In the genomic region with DNA sequence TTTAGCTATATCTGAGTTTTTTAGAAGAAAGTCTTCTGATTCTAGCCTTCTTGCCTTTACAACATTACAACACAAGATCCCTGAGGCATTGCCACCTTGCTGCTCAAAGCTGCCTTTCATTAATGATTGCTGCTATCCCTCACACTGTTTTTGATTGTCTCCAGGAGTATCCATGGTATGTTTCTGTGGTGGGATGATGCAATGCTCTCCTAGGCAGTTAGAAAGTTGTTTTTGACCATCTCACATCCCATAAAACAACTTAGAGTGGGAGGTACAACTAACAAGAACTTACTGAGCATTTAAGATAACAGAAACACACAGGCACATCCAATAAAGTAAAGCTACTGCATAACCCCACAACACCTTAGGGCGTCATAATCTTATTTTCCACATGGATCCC, we compare ENCODE assay signal across 19 cellular contexts.
"Had no signal": no experiment of that assay in that cellular context is flagged by ENCODE, and none has a peak within 500 bp of the region (broad histone marks: within the 10 kb centered on the region; RNA-seq: fewer than 3 reads in every experiment).

No MANE protein-coding gene starts in this region.

- H3K4me1 ChIP-seq: neural progenitor cell, pancreas, tibial nerve, vagina had no signal

- H3K9me3 ChIP-seq: pancreas, tibial nerve, vagina had no signal

- H3K27me3 Mint-ChIP-seq: activated T-helper 17 cell treated with anti-CD3 and anti-CD28 coated beads, Interleukin-2, amount 50 U/mL, for 72 hours had no signal

- H3K27me3 ChIP-seq: neural progenitor cell, pancreas, tibial nerve, vagina had no signal

- H3K27ac Mint-ChIP-seq: activated naive CD4-positive, alpha-beta T cell treated with anti-CD3 and anti-CD28 coated beads for 36 hours; activated T-helper 17 cell treated with anti-CD3 and anti-CD28 coated beads, Interleukin-2, amount 50 U/mL, for 72 hours; mesothelial cell of epicardium; neural progenitor cell; T-helper 2 cell treated with Interferon-gamma antibody and Interleukin-4, amounts not matched to agents 5 μg/mL and 100 μg/mL, for 36 hours had no signal

- H3K4me3 Mint-ChIP-seq: activated naive CD4-positive, alpha-beta T cell treated with anti-CD3 and anti-CD28 coated beads for 36 hours; activated T-helper 17 cell treated with anti-CD3 and anti-CD28 coated beads, Interleukin-2, amount 50 U/mL, for 72 hours; mesothelial cell of epicardium; neural progenitor cell; T-helper 2 cell treated with Interferon-gamma antibody and Interleukin-4, amounts not matched to agents 5 μg/mL and 100 μg/mL, for 36 hours had no signal

- H3K27ac ChIP-seq: neural progenitor cell, pancreas, tibial nerve, vagina had no signal

- DNase-seq: activated CD4-positive, alpha-beta T cell treated with anti-CD3 and anti-CD28 coated beads, Interleukin-2, amount 50 U/mL, for 1 hour; activated CD4-positive, CD25-positive, alpha-beta regulatory T cell; activated naive CD4-positive, alpha-beta T cell treated with anti-CD3 and anti-CD28 coated beads for 36 hours; caudate nucleus; glutamatergic neuron; hypothalamus; kidney; pancreas; stimulated activated CD4-positive, alpha-beta T cell treated with anti-CD3 and anti-CD28 coated beads, Interleukin-12 subunit alpha, Interleukin-12 subunit beta, amount 100 ng/mL, for 4 hours; stimulated activated CD4-positive, alpha-beta T cell treated with anti-CD3 and anti-CD28 coated beads, Interleukin-2, amount 100 ng/mL, for 48 hours; stimulated activated naive CD4-positive, alpha-beta T cell; SW 1271 had no signal

- ATAC-seq: activated T-helper 17 cell treated with anti-CD3 and anti-CD28 coated beads, Interleukin-2, amount 50 U/mL, for 72 hours; esophagus mucosa; pancreas had no signal

- H3K9me3 Mint-ChIP-seq: neural progenitor cell had no signal

- H3K4me1 Mint-ChIP-seq: activated T-helper 17 cell treated with anti-CD3 and anti-CD28 coated beads, Interleukin-2, amount 50 U/mL, for 72 hours; mesothelial cell of epicardium had no signal

- H3K36me3 Mint-ChIP-seq: neural progenitor cell had no signal

- H3K4me3 ChIP-seq: neural progenitor cell, pancreas, tibial nerve, vagina had no signal

- H3K36me3 ChIP-seq: neural progenitor cell, pancreas, tibial nerve, vagina had no signal
